ENCODE assay signal across 13 cellular contexts in the genomic region with DNA sequence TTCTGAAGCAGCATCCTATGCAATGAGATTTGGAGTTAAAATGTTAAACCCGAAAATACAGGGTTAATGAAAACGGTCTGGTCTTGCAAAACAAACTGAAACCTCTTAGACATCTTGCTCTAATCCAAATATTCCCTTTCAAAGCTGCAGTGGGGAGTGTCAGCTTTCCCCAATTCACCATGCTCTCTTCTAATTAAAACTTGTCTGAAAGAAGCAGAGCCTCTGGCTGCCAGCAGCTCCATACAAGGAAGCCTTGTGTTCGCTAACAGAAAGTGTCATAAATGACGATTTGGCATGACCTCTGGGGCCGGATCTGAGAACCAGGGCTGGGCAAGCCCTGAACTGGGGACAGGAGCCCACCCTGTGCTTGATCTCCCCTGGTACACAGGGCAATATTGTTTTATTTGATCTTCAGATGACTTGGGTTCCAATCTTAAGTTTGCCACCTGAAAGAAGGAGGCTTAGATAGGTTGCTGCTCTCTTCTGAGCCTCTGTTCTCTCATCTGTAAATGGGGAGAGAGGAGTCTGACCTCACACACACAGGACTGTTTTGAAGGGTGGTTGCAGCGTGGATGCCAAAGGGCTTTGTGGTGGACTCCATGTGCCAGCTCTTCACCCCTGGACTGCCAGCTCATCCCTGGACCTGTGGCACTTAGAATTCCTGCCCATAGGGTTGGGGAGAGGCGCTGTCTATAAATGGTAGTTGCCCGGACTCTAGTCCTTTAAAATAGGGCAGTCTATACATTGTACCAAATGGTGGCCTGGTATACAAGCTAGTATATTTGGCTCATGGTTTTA. TPM values are rescaled to one million over a fixed set of nuclear protein-coding genes. Genes with fewer than 3 reads are reported as not detected.
DNase-seq lines count a peak whose midpoint lies in the region; ATAC-seq, FAIRE-seq and TF ChIP-seq lines count a peak whose summit lies in the region.
"Had no signal": no experiment of that assay in that cellular context is flagged by ENCODE, and none has a peak within 500 bp of the region (broad histone marks: within the 10 kb centered on the region; RNA-seq: fewer than 3 reads in every experiment).

No MANE protein-coding gene starts in this region.

- H2AFZ ChIP-seq in astrocyte (ENCODE audit: low read depth, low read length) = no peak overlapping the region

- H3K4me3 ChIP-seq in astrocyte (ENCODE audit: insufficient read depth, low read depth, low read length) (no peak overlapping the region), tibial artery (no peak overlapping the region)
- H3K4me3 ChIP-seq: mucosa of descending colon had no signal

- H3K9me3 ChIP-seq in astrocyte (ENCODE audit: insufficient read depth, low read depth, low read length) (no peaks in the 10 kb centered on the region), tibial artery (no peaks in the 10 kb centered on the region)
- H3K9me3 ChIP-seq: mucosa of descending colon had no signal

- H3K4me2 ChIP-seq in astrocyte (ENCODE audit: low read length) = no peak overlapping the region

- no peak overlapping the region for H3K9ac ChIP-seq in astrocyte (ENCODE audit: low read length)

- H3K4me1 ChIP-seq in astrocyte (ENCODE audit: insufficient read depth, low read length) = peaks cover 20% of the 10 kb centered on the region
- H3K4me1 ChIP-seq in tibial artery = peaks cover 0 to 76% (median 46%) of the 10 kb centered on the region in 4 donors

- H3K27me3 ChIP-seq in astrocyte (ENCODE audit: insufficient read depth, low read length) = no peaks in the 10 kb centered on the region
- no peaks in the 10 kb centered on the region for H3K27me3 ChIP-seq in tibial artery

- H3K27ac Mint-ChIP-seq in activated naive CD8-positive, alpha-beta T cell = no peak overlapping the region
- H3K27ac Mint-ChIP-seq in activated naive CD8-positive, alpha-beta T cell treated with anti-CD3 and anti-CD28 coated beads for 36 hours = no peak overlapping the region
- H3K27ac Mint-ChIP-seq in astrocyte (ENCODE audit: unreplicated experiment) = peak overlapping the region; percentile 19
- H3K27ac Mint-ChIP-seq in naive B cell = no peak overlapping the region

- no peak for ATAC-seq in naive B cell (ENCODE audit: low read depth in 2 of 2)
- no peak for ATAC-seq in GM21723 (IDR thresholded peaks at IDR 0.05; ENCODE audit: unreplicated experiment)
- ATAC-seq: HCT116, mucosa of descending colon had no signal

- peaks cover 49% of the 10 kb centered on the region for H4K20me1 ChIP-seq in astrocyte (ENCODE audit: insufficient read depth, low read length)

- H3K36me3 Mint-ChIP-seq in activated naive CD8-positive, alpha-beta T cell = peaks cover 3% of the 10 kb centered on the region
- peaks cover 22% of the 10 kb centered on the region for H3K36me3 Mint-ChIP-seq in activated naive CD8-positive, alpha-beta T cell treated with anti-CD3 and anti-CD28 coated beads for 36 hours
- H3K36me3 Mint-ChIP-seq in astrocyte (ENCODE audit: low read depth, unreplicated experiment) (peaks cover 34% of the 10 kb centered on the region), naive B cell (peaks cover 0 to 9% of the 10 kb centered on the region in 2 donors)

- H3K4me1 Mint-ChIP-seq in activated naive CD8-positive, alpha-beta T cell (ENCODE audit: low read depth) = peaks cover 33% of the 10 kb centered on the region
- H3K4me1 Mint-ChIP-seq in activated naive CD8-positive, alpha-beta T cell treated with anti-CD3 and anti-CD28 coated beads for 36 hours = peaks cover 34% of the 10 kb centered on the region
- H3K4me1 Mint-ChIP-seq in astrocyte (ENCODE audit: low read depth, unreplicated experiment) = peaks cover 12% of the 10 kb centered on the region
- peaks cover 20 to 30% (median 26%) of the 10 kb centered on the region in 3 donors for H3K4me1 Mint-ChIP-seq in naive B cell

- H3K27ac ChIP-seq in astrocyte (ENCODE audit: low read depth, low read length) = no peak overlapping the region
- peak overlapping the region; percentile 90 to 92 for H3K27ac ChIP-seq in tibial artery

- peaks cover 86% of the 10 kb centered on the region for H3K79me2 ChIP-seq in astrocyte (ENCODE audit: insufficient read depth, low read length)

- FAIRE-seq in astrocyte (lab: Jason Lieb, UNC) = no peak
- FAIRE-seq: GM19239 had no signal

- no peaks in the 10 kb centered on the region for H3K9me3 Mint-ChIP-seq in activated naive CD8-positive, alpha-beta T cell (ENCODE audit: low read depth)
- H3K9me3 Mint-ChIP-seq in activated naive CD8-positive, alpha-beta T cell treated with anti-CD3 and anti-CD28 coated beads for 36 hours = no peaks in the 10 kb centered on the region
- H3K9me3 Mint-ChIP-seq in astrocyte (ENCODE audit: unreplicated experiment) (no peaks in the 10 kb centered on the region), naive B cell (no peaks in the 10 kb centered on the region)

- no peak for TF ChIP-seq CTCF in astrocyte (IDR thresholded peaks at IDR 0.05; ENCODE audit: insufficient read depth, low read depth, low read length)
- TF ChIP-seq CTCF in tibial artery (IDR thresholded peaks at IDR 0.05) = no peak

- no peak for DNase-seq in activated naive CD8-positive, alpha-beta T cell treated with anti-CD3 and anti-CD28 coated beads for 36 hours
- DNase-seq in astrocyte (ENCODE audit: low read depth) (no peak), naive B cell (no peak), tibial artery (no peak), DMS79 treated with DMSO at 0.1 percent for 48 hours (lab: John Stamatoyannopoulos, UW) (no peak), iPS-NIHi11 (ENCODE audit: low spot score) (no peak)
- DNase-seq: MM.1S, mucosa of descending colon, NCI-H526 treated with DMSO at 0.1 percent for 48 hours had no signal

- no peaks in the 10 kb centered on the region for H3K27me3 Mint-ChIP-seq in activated naive CD8-positive, alpha-beta T cell
- H3K27me3 Mint-ChIP-seq in activated naive CD8-positive, alpha-beta T cell treated with anti-CD3 and anti-CD28 coated beads for 36 hours = no peaks in the 10 kb centered on the region
- H3K27me3 Mint-ChIP-seq in astrocyte (ENCODE audit: low read depth, unreplicated experiment) = no peaks in the 10 kb centered on the region
- H3K27me3 Mint-ChIP-seq in naive B cell = no peaks in the 10 kb centered on the region

- H3K36me3 ChIP-seq in astrocyte (ENCODE audit: insufficient read depth, low read length) (peaks cover 51% of the 10 kb centered on the region), tibial artery (peaks cover 45 to 62% (median 61%) of the 10 kb centered on the region in 3 donors)

- intact Hi-C loops in tibial artery (cut with DNase I; ENCODE audit: low total_unique reads) = loop anchor here (5.0 to 10.0 kb wide), 2 partner anchors 41 to 143 kb away; a partner anchor contains a TSS

- peak overlapping the region; percentile 86 for H3K4me3 Mint-ChIP-seq in activated naive CD8-positive, alpha-beta T cell
- H3K4me3 Mint-ChIP-seq in activated naive CD8-positive, alpha-beta T cell treated with anti-CD3 and anti-CD28 coated beads for 36 hours = no peak overlapping the region
- no peak overlapping the region for H3K4me3 Mint-ChIP-seq in astrocyte (ENCODE audit: unreplicated experiment)
- peak overlapping the region in 6 of 8 donors; percentile 9 to 95 (median 86) for H3K4me3 Mint-ChIP-seq in naive B cell

RNA-seq across cellular contexts. Expression of a gene that starts 7.8 kb away (rescaled TPM):
- total RNA-seq in activated naive CD8-positive, alpha-beta T cell treated with anti-CD3 and anti-CD28 coated beads for 36 hours = 10 to 100 TPM; 41.2 to 42.6 TPM
- total RNA-seq in astrocyte = 49.8 and 54.4 TPM in 2 replicates
- polyA plus RNA-seq in naive B cell (ENCODE audit: low read depth in 6 of 6) = 1 to 10 TPM in 3 of 6 donors, under 1 TPM in 3; 0.15 to 2.7 (median 1.4) TPM

RNA-seq across cellular contexts. Expression of a gene that starts 27.1 kb away (rescaled TPM):
- 10 to 100 TPM; 50.8 to 50.9 TPM for total RNA-seq in activated naive CD8-positive, alpha-beta T cell treated with anti-CD3 and anti-CD28 coated beads for 36 hours
- total RNA-seq in astrocyte = 45.9 and 50.4 TPM in 2 replicates
- polyA plus RNA-seq in naive B cell (ENCODE audit: low read depth in 6 of 6) = 10 to 100 TPM; 17.2 to 30.6 (median 24.1) TPM

RNA-seq across cellular contexts. Expression of a gene that starts 44.7 kb away (rescaled TPM):
- total RNA-seq in activated naive CD8-positive, alpha-beta T cell treated with anti-CD3 and anti-CD28 coated beads for 36 hours = 10 to 100 TPM; 18.2 to 18.5 TPM
- total RNA-seq in astrocyte = 1.4 TPM in 2 replicates
- polyA plus RNA-seq in naive B cell (ENCODE audit: low read depth in 6 of 6) = 1 to 10 TPM; 2.2 to 5.3 (median 4.8) TPM

Comparison
In these comparisons a context has a peak if more than half of its experiments do, and no peak if none do; other contexts are left out.
1. H3K4me3 Mint-ChIP-seq: peak in activated naive CD8-positive, alpha-beta T cell (single experiment) and naive B cell (6 of 8); none in activated naive CD8-positive, alpha-beta T cell treated with anti-CD3 and anti-CD28 coated beads for 36 hours (single experiment) and astrocyte (single experiment).